Comparison of ENCODE assay signal across 23 cellular contexts in the genomic region with DNA sequence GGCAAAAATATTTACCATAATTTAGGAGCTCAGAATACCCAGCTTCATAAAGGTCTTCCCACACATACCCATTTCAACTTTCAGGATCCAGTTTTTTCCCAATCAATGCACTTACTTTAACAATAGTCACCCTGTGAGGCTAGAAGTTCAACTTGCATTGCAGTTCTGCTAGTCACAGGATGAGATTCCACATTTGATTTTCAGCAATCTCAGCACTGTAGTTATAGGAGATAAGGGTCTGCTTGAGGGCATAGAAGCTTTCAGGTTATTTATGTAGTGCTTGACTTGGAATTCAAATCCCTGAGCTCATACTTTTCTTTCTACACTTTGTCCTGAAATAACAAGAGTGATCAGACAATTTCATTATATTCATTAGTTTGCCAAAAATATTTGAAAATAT.
"Had no signal": no experiment of that assay in that cellular context is flagged by ENCODE, and none has a peak within 500 bp of the region (broad histone marks: within the 10 kb centered on the region; RNA-seq: fewer than 3 reads in every experiment).

No MANE protein-coding gene starts in this region.

- H3K36me3 Mint-ChIP-seq: naive B cell; natural killer cell treated with Interleukin-12 subunit alpha and Interleukin-12 subunit beta and Interleukin-15 and Interleukin-18, amount 100 ng/mL, for 72 hours; stimulated activated naive B cell treated with anti-CD40 and anti-IgM and Interleukin-4, amounts not matched to agents 10 μg/mL and 1 μg/mL and 100 μg/mL, for 72 hours had no signal

- H3K4me3 Mint-ChIP-seq: mesothelial cell of epicardium; naive B cell; natural killer cell treated with Interleukin-12 subunit alpha and Interleukin-12 subunit beta and Interleukin-15 and Interleukin-18, amount 100 ng/mL, for 72 hours; stimulated activated naive B cell treated with anti-CD40 and anti-IgM and Interleukin-4, amounts not matched to agents 10 μg/mL and 1 μg/mL and 100 μg/mL, for 72 hours had no signal

- H3K4me3 ChIP-seq: left ventricle myocardium inferior, lung, ovary, right atrium auricular region, skin epidermis, stomach, testis, thyroid gland, transverse colon, upper lobe of right lung had no signal

- ATAC-seq: natural killer cell treated with Interleukin-12 subunit alpha and Interleukin-12 subunit beta and Interleukin-15 and Interleukin-18, amount 100 ng/mL, for 72 hours; sciatic nerve; stimulated activated naive B cell treated with anti-CD40 and anti-IgM and Interleukin-4, amounts not matched to agents 10 μg/mL and 1 μg/mL and 100 μg/mL, for 72 hours; stimulated activated naive CD8-positive, alpha-beta T cell treated with anti-CD3 and anti-CD28 coated beads, Interleukin-15, Interleukin-2, amounts not matched to agents 100 U/mL and 50 U/mL, for 24 hours; upper lobe of right lung had no signal

- H3K27ac Mint-ChIP-seq: mesothelial cell of epicardium; naive B cell; natural killer cell treated with Interleukin-12 subunit alpha and Interleukin-12 subunit beta and Interleukin-15 and Interleukin-18, amount 100 ng/mL, for 72 hours; progenitor cell of endocrine pancreas; stimulated activated naive B cell treated with anti-CD40 and anti-IgM and Interleukin-4, amounts not matched to agents 10 μg/mL and 1 μg/mL and 100 μg/mL, for 72 hours had no signal

- H3K27me3 ChIP-seq: ovary, right atrium auricular region, stomach, testis, thyroid gland, transverse colon, upper lobe of right lung had no signal

- H3K27ac ChIP-seq: left ventricle myocardium inferior, ovary, right atrium auricular region, skin epidermis, stomach, testis, thyroid gland, transverse colon, upper lobe of right lung had no signal

- H3K36me3 ChIP-seq: left ventricle myocardium inferior, ovary, right atrium auricular region, stomach, thyroid gland, transverse colon, upper lobe of right lung had no signal

- H3K4me1 Mint-ChIP-seq: naive B cell; stimulated activated naive B cell treated with anti-CD40 and anti-IgM and Interleukin-4, amounts not matched to agents 10 μg/mL and 1 μg/mL and 100 μg/mL, for 72 hours had no signal

- DNase-seq: islet precursor cell; left ventricle myocardium inferior; mesendoderm; naive B cell; ovary; stimulated activated CD4-positive, alpha-beta T cell treated with anti-CD3 and anti-CD28 coated beads, Interleukin-12 subunit alpha, Interleukin-12 subunit beta, amount 100 ng/mL, for 4 hours; stimulated activated CD4-positive, alpha-beta T cell treated with anti-CD3 and anti-CD28 coated beads, Interleukin-15, amount 100 ng/mL, for 24 hours; stimulated activated CD4-positive, alpha-beta T cell treated with anti-CD3 and anti-CD28 coated beads, Interleukin-2, amount 100 ng/mL, for 24 hours; stimulated activated CD4-positive, alpha-beta T cell treated with anti-CD3 and anti-CD28 coated beads, Interleukin-4, amount 100 ng/mL, for 1 hour; stimulated activated naive B cell treated with anti-CD40 and anti-IgM and Interleukin-4, amounts not matched to agents 10 μg/mL and 1 μg/mL and 100 μg/mL, for 72 hours; stimulated activated naive CD8-positive, alpha-beta T cell treated with anti-CD3 and anti-CD28 coated beads, Interleukin-15, Interleukin-2, amounts not matched to agents 100 U/mL and 50 U/mL, for 24 hours; stomach; testis; thyroid gland; transverse colon; upper lobe of right lung had no signal

- H3K4me1 ChIP-seq: left ventricle myocardium inferior, right atrium auricular region, stomach, testis, thyroid gland, transverse colon, upper lobe of right lung had no signal

- H3K9me3 ChIP-seq: left ventricle myocardium inferior, ovary, right atrium auricular region, testis, thyroid gland, transverse colon, upper lobe of right lung had no signal

- H3K27me3 Mint-ChIP-seq: naive B cell; natural killer cell treated with Interleukin-12 subunit alpha and Interleukin-12 subunit beta and Interleukin-15 and Interleukin-18, amount 100 ng/mL, for 72 hours; progenitor cell of endocrine pancreas; stimulated activated naive B cell treated with anti-CD40 and anti-IgM and Interleukin-4, amounts not matched to agents 10 μg/mL and 1 μg/mL and 100 μg/mL, for 72 hours had no signal
